8 cellular contexts compared by ENCODE assay signal in the genomic region with DNA sequence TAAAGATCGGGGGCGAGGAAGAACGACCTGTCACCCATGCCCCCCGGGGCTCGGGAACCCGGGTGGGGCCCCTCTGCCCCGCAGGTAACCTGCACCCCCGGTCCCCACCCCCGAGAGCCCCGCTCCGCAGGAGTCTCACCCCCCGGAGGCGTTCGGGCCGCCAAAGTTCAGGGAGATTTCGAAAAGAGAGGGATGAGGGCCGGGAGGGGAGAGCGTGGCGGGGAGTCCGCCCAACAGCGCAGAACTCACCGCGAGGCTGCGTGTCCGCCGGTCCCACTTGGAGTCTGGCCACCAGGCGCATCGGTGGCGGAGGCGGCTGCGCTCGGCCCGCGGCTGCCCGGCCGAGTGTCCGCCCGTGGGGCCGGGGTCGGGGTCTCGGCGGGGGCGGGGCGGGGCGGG. TPM values are rescaled to one million over a fixed set of nuclear protein-coding genes. Genes with fewer than 3 reads are reported as not detected.
DNase-seq lines count a peak whose midpoint lies in the region; ATAC-seq and TF ChIP-seq lines count a peak whose summit lies in the region.

A gene (minus strand): TSS at position 347 of the 399 bp plus-strand sequence. CDS start 2,447 bp downstream, outside the sequence.

- no peaks in the 10 kb centered on the region for H3K27me3 Mint-ChIP-seq in activated naive CD4-positive, alpha-beta T cell treated with anti-CD3 and anti-CD28 coated beads, Interleukin-2, amount 10 ng/mL, durations not matched to agents 7 days and 5 days
- peaks cover 37% of the 10 kb centered on the region for H3K27me3 Mint-ChIP-seq in progenitor cell of endocrine pancreas

- no peaks in the 10 kb centered on the region for H3K27me3 ChIP-seq in MG63
- H3K27me3 ChIP-seq in cardiac muscle cell: peaks cover 32% of the 10 kb centered on the region

- peak within 1 kb of the TSS; percentile 82 for H3K4me3 Mint-ChIP-seq in activated naive CD4-positive, alpha-beta T cell treated with anti-CD3 and anti-CD28 coated beads, Interleukin-2, amount 10 ng/mL, durations not matched to agents 7 days and 5 days
- peak within 1 kb of the TSS; percentile 89 for H3K4me3 Mint-ChIP-seq in progenitor cell of endocrine pancreas (ENCODE audit: low read depth)

- peaks cover 84% of the 10 kb centered on the region for H3K4me1 Mint-ChIP-seq in activated naive CD4-positive, alpha-beta T cell treated with anti-CD3 and anti-CD28 coated beads, Interleukin-2, amount 10 ng/mL, durations not matched to agents 7 days and 5 days
- H3K4me1 Mint-ChIP-seq in progenitor cell of endocrine pancreas (ENCODE audit: low read depth): peaks cover 14% of the 10 kb centered on the region

- no peaks in the 10 kb centered on the region for H3K9me3 Mint-ChIP-seq in activated naive CD4-positive, alpha-beta T cell treated with anti-CD3 and anti-CD28 coated beads, Interleukin-2, amount 10 ng/mL, durations not matched to agents 7 days and 5 days
- no peaks in the 10 kb centered on the region for H3K9me3 Mint-ChIP-seq in progenitor cell of endocrine pancreas (ENCODE audit: low read depth)

- DNase-seq in DMS79 (lab: John Stamatoyannopoulos, UW) (peak; percentile 41), DMS79 treated with DMSO at 0.1 percent for 48 hours (lab: John Stamatoyannopoulos, UW) (no peak), MG63 (peak; percentile 66), cardiac muscle cell (ENCODE audit: low read depth in 1 of 2, low spot score in 1 of 2) (peak in 1 of 2 donors; percentile 49), progenitor cell of endocrine pancreas (ENCODE audit: low spot score, unreplicated experiment) (no peak)
- DNase-seq in activated naive CD4-positive, alpha-beta T cell treated with anti-CD3 and anti-CD28 coated beads, Interleukin-2, amount 10 ng/mL, durations not matched to agents 7 days and 5 days: peak; percentile 69

- H3K27ac Mint-ChIP-seq in activated naive CD4-positive, alpha-beta T cell treated with anti-CD3 and anti-CD28 coated beads, Interleukin-2, amount 10 ng/mL, durations not matched to agents 7 days and 5 days: peak within 1 kb of the TSS; percentile 95
- peak within 1 kb of the TSS; percentile 75 for H3K27ac Mint-ChIP-seq in progenitor cell of endocrine pancreas

- peak within 1 kb of the TSS; percentile 2 for H3K27ac ChIP-seq in cardiac muscle cell

- H3K4me3 ChIP-seq in MG63: peak within 1 kb of the TSS; percentile 74
- peak within 1 kb of the TSS; percentile 84 for H3K4me3 ChIP-seq in cardiac muscle cell

- TF ChIP-seq CTCF in cardiac muscle cell (IDR thresholded peaks at IDR 0.05; ENCODE audit: low read depth, low read length) (no peak), progenitor cell of endocrine pancreas (IDR thresholded peaks at IDR 0.05; ENCODE audit: unreplicated experiment) (no peak)

- peak; percentile 11 for ATAC-seq in GM21723 (IDR thresholded peaks at IDR 0.05; ENCODE audit: unreplicated experiment)
- no peak for ATAC-seq in GM21515 (IDR thresholded peaks at IDR 0.05; ENCODE audit: unreplicated experiment)

- CTCF ChIA-PET in activated naive CD4-positive, alpha-beta T cell treated with anti-CD3 and anti-CD28 coated beads, Interleukin-2, amount 10 ng/mL, durations not matched to agents 7 days and 5 days (lab: Charles Lee): interaction anchor here (1.7 to 11.3 kb wide), 2 partner anchors 20 to 60 kb away, joined by 4 to 83 read pairs; no protein-coding TSS in a partner anchor

- no peaks in the 10 kb centered on the region for H3K4me1 ChIP-seq in cardiac muscle cell (ENCODE audit: low read depth)

- peaks cover 34% of the 10 kb centered on the region for H3K36me3 ChIP-seq in MG63
- H3K36me3 ChIP-seq in cardiac muscle cell: no peaks in the 10 kb centered on the region

- H3K9me3 ChIP-seq in MG63 (no peaks in the 10 kb centered on the region), cardiac muscle cell (ENCODE audit: low read depth) (no peaks in the 10 kb centered on the region)

- peaks cover 61% of the 10 kb centered on the region for H3K36me3 Mint-ChIP-seq in activated naive CD4-positive, alpha-beta T cell treated with anti-CD3 and anti-CD28 coated beads, Interleukin-2, amount 10 ng/mL, durations not matched to agents 7 days and 5 days
- peaks cover 1% of the 10 kb centered on the region for H3K36me3 Mint-ChIP-seq in progenitor cell of endocrine pancreas (ENCODE audit: insufficient read depth)

RNA-seq across cellular contexts. Expression of the gene that starts here (rescaled TPM):
- 51.5 and 76.6 TPM in 2 replicates for total RNA-seq in MG63 (2014; rRNA removed; shearing (Covaris generic); ENCODE audit: low replicate concordance)
- total RNA-seq in cardiac muscle cell: 8.9 and 40.0 TPM in 2 replicates
- polyA plus RNA-seq in cardiac muscle cell: 7.1 and 36.8 TPM in 2 replicates
- total RNA-seq in progenitor cell of endocrine pancreas: 27.2 and 28.4 TPM in 2 replicates

Comparison
In these comparisons a context has a peak if more than half of its experiments do, and no peak if none do; other contexts are left out.
1. DNase-seq: peak in DMS79 (single experiment), MG63 (single experiment) and activated naive CD4-positive, alpha-beta T cell treated with anti-CD3 and anti-CD28 coated beads, Interleukin-2, amount 10 ng/mL, durations not matched to agents 7 days and 5 days (single experiment); none in DMS79 treated with DMSO at 0.1 percent for 48 hours (single experiment) and progenitor cell of endocrine pancreas (single experiment).